20 cellular contexts compared by ENCODE assay signal in the genomic region with DNA sequence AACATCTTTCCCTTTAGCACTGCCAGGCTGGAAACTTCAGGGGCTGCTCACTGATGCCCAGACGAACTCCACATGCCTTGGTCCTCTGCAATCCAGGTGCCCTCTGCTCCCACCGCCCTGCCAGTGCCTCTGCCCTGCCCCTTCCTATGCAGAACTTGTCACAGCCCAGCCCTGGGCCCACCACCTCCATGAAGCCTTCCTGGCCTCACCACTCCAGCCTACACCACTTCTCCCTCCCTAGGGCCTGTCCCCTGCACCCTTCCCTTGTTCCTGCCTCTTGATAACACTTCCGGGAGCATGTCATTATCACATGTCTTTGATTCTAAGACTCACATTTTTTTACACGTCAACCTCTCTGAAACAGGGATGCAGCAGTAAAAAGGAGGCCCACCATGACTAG.
DNase-seq lines count a peak whose midpoint lies in the region; ATAC-seq, FAIRE-seq and TF ChIP-seq lines count a peak whose summit lies in the region.
"Had no signal": no experiment of that assay in that cellular context is flagged by ENCODE, and none has a peak within 500 bp of the region (broad histone marks: within the 10 kb centered on the region; RNA-seq: fewer than 3 reads in every experiment).

No MANE protein-coding gene starts in this region.

- no peak overlapping the region for H3K56ac ChIP-seq in H1 (replicated peaks; ENCODE audit: insufficient read length, low read depth, low read length)

- peaks cover 59% of the 10 kb centered on the region for H3K4me1 ChIP-seq in OCI-LY7 (ENCODE audit: insufficient read depth, low read length, poor library complexity, severe bottlenecking)
- peaks cover 5 to 22% (median 13%) of the 10 kb centered on the region in 4 experiments for H3K4me1 ChIP-seq in H1 (replicated peaks in 1 of 4; ENCODE audit: control insufficient read depth in 3 of 4, insufficient read depth in 4 of 4, low read length in 3 of 4)
- H3K4me1 ChIP-seq: Caco-2, HAP-1 had no signal

- no peak for DNase-seq in OCI-LY7 (ENCODE audit: low spot score)
- no peak for DNase-seq in H1 (ENCODE audit: low read depth in 1 of 2, low spot score in 2 of 2)
- DNase-seq in posterior vena cava (ENCODE audit: low spot score), result peak; percentile 62
- DNase-seq in NCI-H128 (lab: John Stamatoyannopoulos, UW; ENCODE audit: unreplicated experiment), result no peak
- no peak for DNase-seq in NCI-H524 treated with DMSO at 0.1 percent for 48 hours (lab: John Stamatoyannopoulos, UW)
- DNase-seq: Caco-2; CD4-positive, CD25-positive, alpha-beta regulatory T cell; CD8-positive, alpha-beta T cell; DMS 273 treated with DMSO at 0.1 percent for 48 hours; DMS79; GF-D8; HFFc6 had no signal

- H4K91ac ChIP-seq in H1 (replicated peaks; ENCODE audit: insufficient read length, low read length), result no peak overlapping the region

- no peak overlapping the region for H3K9ac ChIP-seq in H1 (replicated peaks in 1 of 4; ENCODE audit: extremely low read depth in 1 of 4, low read depth in 3 of 4, low read length in 3 of 4)
- H3K9ac ChIP-seq: BLaER1 had no signal

- POLR2A ChIA-PET in OCI-LY7 (lab: Charles Lee) (interaction anchor here (1.9 kb wide), 1 partner anchor 10 kb away, joined by 5 read pairs; no protein-coding TSS in a partner anchor), H1 (lab: Charles Lee; ENCODE audit: partially characterized antibody) (no interaction called here)

- TF ChIP-seq POLR2A in H1 (IDR thresholded peaks at IDR 0.05; ENCODE audit: control extremely low read depth in 1 of 2, low read depth in 2 of 2, low read length in 2 of 2), result no peak

- H4K8ac ChIP-seq in H1 (ENCODE audit: extremely low read depth, insufficient read depth, low read length), result no peak overlapping the region

- H2AK5ac ChIP-seq in H1 (ENCODE audit: low read depth, low read length), result no peak overlapping the region

- H3K4me3 ChIP-seq in OCI-LY7 (ENCODE audit: low read depth, low read length, poor library complexity, severe bottlenecking) (no peak overlapping the region), H1 (ENCODE audit: extremely low read depth in 1 of 4, insufficient read depth in 2 of 4, low read depth in 3 of 4, low read length in 4 of 4) (no peak overlapping the region)
- H3K4me3 ChIP-seq: BLaER1, GM23338, HAP-1 had no signal

- intact Hi-C loops in OCI-LY7 (cut with micrococcal nuclease; ENCODE audit: unreplicated experiment) (no loop called here), posterior vena cava (cut with DNase I) (no loop called here)

- WGBS in H1 (ENCODE audit: extremely low coverage in 1 of 2, insufficient coverage in 1 of 2, insufficient read length in 1 of 2, insufficient replicate concordance in 2 of 2, low coverage in 1 of 2, low lambda C conversion rate in 2 of 2, missing lambda C conversion rate in 1 of 2), 2 experiments, result 64% methylated on average over 4 of the region's 4 CpGs; no CpG with 5 or more reads in 1 of the 2 experiments

- H3K9me3 ChIP-seq in OCI-LY7 (ENCODE audit: low read length), result no peaks in the 10 kb centered on the region
- no peaks in the 10 kb centered on the region for H3K9me3 ChIP-seq in H1 (ENCODE audit: insufficient read depth in 2 of 2, low read depth in 1 of 2, low read length in 1 of 2)
- H3K9me3 ChIP-seq: BLaER1, Caco-2, HAP-1 had no signal

- H3K9me2 ChIP-seq in OCI-LY7 (ENCODE audit: insufficient read depth, low read length), result no peaks in the 10 kb centered on the region

- H3K14ac ChIP-seq in H1 (ENCODE audit: insufficient read length), result no peak overlapping the region

- TF ChIP-seq EP300 in H1 (IDR thresholded peaks at IDR 0.05; ENCODE audit: borderline replicate concordance in 1 of 2, low read depth in 2 of 2, low read length in 2 of 2), result no peak

- no peak overlapping the region for H3K23ac ChIP-seq in H1 (ENCODE audit: insufficient read length)

- H2BK15ac ChIP-seq in H1 (ENCODE audit: low read length), result no peak overlapping the region

- no peak for FAIRE-seq in H1 (lab: Jason Lieb, UNC)
- FAIRE-seq: GM12891, GM18507, H54 had no signal

- no peak overlapping the region for H2BK12ac ChIP-seq in H1 (ENCODE audit: low read depth, low read length)

- no peak overlapping the region for H3K27ac ChIP-seq in OCI-LY7 (ENCODE audit: low read depth, low read length, poor library complexity, severe bottlenecking)
- no peak overlapping the region for H3K27ac ChIP-seq in H1 (ENCODE audit: low read depth, low read length)
- H3K27ac ChIP-seq: BLaER1, C4-2B had no signal

- H3K4ac ChIP-seq in H1 (replicated peaks; ENCODE audit: insufficient read length, low read depth, low read length), result no peak overlapping the region

- H2BK20ac ChIP-seq in H1 (ENCODE audit: low read length), result 0 out of 2 replicates have a peak overlapping the region, but pooled peaks have one; percentile 44

- H4K20me1 ChIP-seq in OCI-LY7 (ENCODE audit: insufficient read depth, low read length), result no peaks in the 10 kb centered on the region
- no peaks in the 10 kb centered on the region for H4K20me1 ChIP-seq in H1 (replicated peaks in 1 of 2; ENCODE audit: control insufficient read depth in 1 of 2, insufficient read depth in 2 of 2, low read length in 2 of 2)
- H4K20me1 ChIP-seq: BLaER1 had no signal

- peaks cover 2% of the 10 kb centered on the region; the same call in 1 of the 2 replicates for H3K23me2 ChIP-seq in H1 (ENCODE audit: low read depth, low read length)

- no peak overlapping the region for H4K5ac ChIP-seq in H1 (ENCODE audit: insufficient read length, low read depth, low read length)

- H3K18ac ChIP-seq in H1 (ENCODE audit: extremely low read depth, low read length), result no peak overlapping the region; the same call in 1 of the 2 replicates

- TF ChIP-seq CTCF in OCI-LY7 (conservative IDR thresholded peaks at IDR 0.05; ENCODE audit: low read length) (no peak), H1 (IDR thresholded peaks at IDR 0.05; ENCODE audit: control extremely low read depth in 1 of 3, insufficient read depth in 1 of 3, low read depth in 1 of 3, low read length in 3 of 3) (no peak)

- CTCF ChIA-PET in OCI-LY7 (lab: Charles Lee; ENCODE audit: unreplicated experiment), result interaction anchor here (1.0 kb wide), 1 partner anchor 8 kb away, joined by 3 read pairs; no protein-coding TSS in a partner anchor
- CTCF ChIA-PET in H1 (lab: Charles Lee; ENCODE audit: partially characterized antibody), result no interaction called here

- H3K79me2 ChIP-seq in OCI-LY7 (ENCODE audit: insufficient read depth, low read depth, low read length) (no peaks in the 10 kb centered on the region), H1 (ENCODE audit: control insufficient read depth in 1 of 2, insufficient read depth in 2 of 2, low read length in 2 of 2) (no peaks in the 10 kb centered on the region)

- no peaks in the 10 kb centered on the region for H3K36me3 ChIP-seq in OCI-LY7 (ENCODE audit: insufficient read depth, low read length)
- H3K36me3 ChIP-seq in H1 (ENCODE audit: control insufficient read depth in 2 of 4, insufficient read depth in 4 of 4, low read length in 3 of 4), result no peaks in the 10 kb centered on the region
- H3K36me3 ChIP-seq: BLaER1, HAP-1 had no signal

- no peaks in the 10 kb centered on the region for H3K79me1 ChIP-seq in H1 (ENCODE audit: low read depth, low read length)

- no peak for TF ChIP-seq RAD21 in H1 (IDR thresholded peaks at IDR 0.05 in 1 of 2, conservative IDR thresholded peaks at IDR 0.05 in 1 of 2; ENCODE audit: low read depth in 2 of 2, low read length in 2 of 2)

- ATAC-seq in GM21526 (IDR thresholded peaks at IDR 0.05; ENCODE audit: low FRiP score, unreplicated experiment), result no peak
- ATAC-seq: CD8-positive, alpha-beta T cell; GM23338 had no signal

- no peaks in the 10 kb centered on the region for H3K27me3 ChIP-seq in H1 (replicated peaks in 1 of 4; ENCODE audit: control insufficient read depth in 3 of 4, extremely low read depth in 1 of 4, insufficient read depth in 3 of 4, low read length in 3 of 4)
- H3K27me3 ChIP-seq: BLaER1 had no signal

- no peak overlapping the region for H2AFZ ChIP-seq in OCI-LY7 (ENCODE audit: low read length)
- no peak overlapping the region for H2AFZ ChIP-seq in H1 (ENCODE audit: low read length)
- H2AFZ ChIP-seq: GM23338 had no signal

- no peak overlapping the region for H2BK5ac ChIP-seq in H1 (ENCODE audit: low read depth, low read length)

- no TSS peak for BruUV-seq in OCI-LY7 (replicated peaks; lab: Mats Ljungman, UMichigan)

- peak overlapping the region; percentile 10; the same call in 1 of the 2 replicates for H3K4me2 ChIP-seq in OCI-LY7 (ENCODE audit: low read length)
- no peak overlapping the region for H3K4me2 ChIP-seq in H1 (ENCODE audit: insufficient read depth in 1 of 2, low read depth in 2 of 2, low read length in 2 of 2)
- H3K4me2 ChIP-seq: GM23338 had no signal

- no peak overlapping the region for H2BK120ac ChIP-seq in H1 (replicated peaks; ENCODE audit: low read depth, low read length)

TF ChIP-seq in H1, 55 proteins besides CTCF, POLR2A, EP300 and RAD21 (continues in another document):
- TF ChIP-seq, protein P1, sequence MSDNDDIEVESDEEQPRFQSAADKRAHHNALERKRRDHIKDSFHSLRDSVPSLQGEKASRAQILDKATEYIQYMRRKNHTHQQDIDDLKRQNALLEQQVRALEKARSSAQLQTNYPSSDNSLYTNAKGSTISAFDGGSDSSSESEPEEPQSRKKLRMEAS (IDR thresholded peaks at IDR 0.05), result no peak
- no peak for TF ChIP-seq CTBP2 (IDR thresholded peaks at IDR 0.05; ENCODE audit: borderline replicate concordance, insufficient read depth, insufficient read length, low read length)
- TF ChIP-seq SIN3A (conservative IDR thresholded peaks at IDR 0.05 in 1 of 2, IDR thresholded peaks at IDR 0.05 in 1 of 2; ENCODE audit: low read depth in 1 of 2, low read length in 2 of 2), result no peak
- TF ChIP-seq EGR1 (IDR thresholded peaks at IDR 0.05; ENCODE audit: borderline replicate concordance, low read depth, low read length), result no peak
- no peak for TF ChIP-seq RBBP5 (IDR thresholded peaks at IDR 0.05; ENCODE audit: borderline replicate concordance, low read depth, low read length)
- TF ChIP-seq SP4 (IDR thresholded peaks at IDR 0.05; ENCODE audit: low read length), result no peak
- TF ChIP-seq SRF (IDR thresholded peaks at IDR 0.05; ENCODE audit: low read depth, low read length), result no peak
- TF ChIP-seq, protein P2, sequence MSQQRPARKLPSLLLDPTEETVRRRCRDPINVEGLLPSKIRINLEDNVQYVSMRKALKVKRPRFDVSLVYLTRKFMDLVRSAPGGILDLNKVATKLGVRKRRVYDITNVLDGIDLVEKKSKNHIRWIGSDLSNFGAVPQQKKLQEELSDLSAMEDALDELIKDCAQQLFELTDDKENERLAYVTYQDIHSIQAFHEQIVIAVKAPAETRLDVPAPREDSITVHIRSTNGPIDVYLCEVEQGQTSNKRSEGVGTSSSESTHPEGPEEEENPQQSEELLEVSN (IDR thresholded peaks at IDR 0.05), result no peak
- TF ChIP-seq TBP (IDR thresholded peaks at IDR 0.05; ENCODE audit: low read depth, low read length), result no peak
- no peak for TF ChIP-seq HDAC6 (IDR thresholded peaks at IDR 0.05; ENCODE audit: low read depth, low read length)
- no peak for TF ChIP-seq SAP30 (IDR thresholded peaks at IDR 0.05; ENCODE audit: insufficient read depth, insufficient replicate concordance, low read length)
